Comparison of ENCODE assay signal across 8 cellular contexts in genomic region chr2:197804049-197804757, GRCh38. TPM values are rescaled to one million over a fixed set of nuclear protein-coding genes. Genes with fewer than 3 reads are reported as not detected.
DNase-seq lines count a peak whose midpoint lies in the region; ATAC-seq and TF ChIP-seq lines count a peak whose summit lies in the region.

PLCL1 (plus strand) TSS chr2:197804593.

- peak within 1 kb of the TSS; percentile 72 to 86 (median 80) for H3K4me3 ChIP-seq in BLaER1 treated with 17β-estradiol and CSF1 and Interleukin-3, amounts not matched to agents 10 nM and 100 nM
- peak within 1 kb of the TSS; percentile 54 for H3K4me3 ChIP-seq in ectodermal cell (ENCODE audit: insufficient read depth, low read depth, low read length)
- H3K4me3 ChIP-seq in lower lobe of right lung: peak within 1 kb of the TSS; percentile 80

- H4K20me1 ChIP-seq in BLaER1 treated with 17β-estradiol and CSF1 and Interleukin-3, amounts not matched to agents 10 nM and 100 nM: peaks cover 0 to 10% (median 0%) of the 10 kb centered on the region in 11 experiments; a peak in 7 of 22 replicates

- peak; percentile 99 for ATAC-seq in GM19438 (IDR thresholded peaks at IDR 0.05; ENCODE audit: low read depth, unreplicated experiment)
- ATAC-seq in HG03558 (IDR thresholded peaks at IDR 0.05; ENCODE audit: extremely low read depth, unreplicated experiment): peak; percentile 100
- peak; percentile 99 for ATAC-seq in lower lobe of right lung

- no peak for TF ChIP-seq CTCF in lower lobe of right lung (IDR thresholded peaks at IDR 0.05)

- 1% methylated on average over 50 of the region's 50 CpGs for WGBS in ectodermal cell, 2 experiments

- DNase-seq in NCI-H774 (lab: John Stamatoyannopoulos, UW) (peak; percentile 94), lower lobe of right lung (peak; percentile 95)
- peak; percentile 70 to 77 for DNase-seq in activated CD8-positive, alpha-beta memory T cell treated with anti-CD3 and anti-CD28 coated beads for 1 hour (ENCODE audit: extremely low read depth in 1 of 2, low read depth in 1 of 2)
- DNase-seq in stimulated activated CD4-positive, alpha-beta T cell treated with anti-CD3 and anti-CD28 coated beads, Interleukin-4, amount 100 ng/mL, for 48 hours (ENCODE audit: low read depth in 2 of 2): peak; percentile 73 to 90

- intact Hi-C loops in lower lobe of right lung (cut with DNase I): no loop called here

- peak within 1 kb of the TSS; percentile 94 to 100 (median 96) for H3K4me2 ChIP-seq in BLaER1 treated with 17β-estradiol and CSF1 and Interleukin-3, amounts not matched to agents 10 nM and 100 nM

- peak within 1 kb of the TSS; percentile 52 to 76 (median 71); a peak in 21 of 22 replicates for H3K9ac ChIP-seq in BLaER1 treated with 17β-estradiol and CSF1 and Interleukin-3, amounts not matched to agents 10 nM and 100 nM

- peak within 1 kb of the TSS in 2 of 11 experiments; percentile 43 to 54; a peak in 5 of 22 replicates for H3K27ac ChIP-seq in BLaER1 treated with 17β-estradiol and CSF1 and Interleukin-3, amounts not matched to agents 10 nM and 100 nM
- H3K27ac ChIP-seq in ectodermal cell (ENCODE audit: insufficient read depth, low read depth, low read length, poor library complexity, severe bottlenecking): no peak within 1 kb of the TSS
- peak within 1 kb of the TSS; percentile 69 for H3K27ac ChIP-seq in lower lobe of right lung

- no peaks in the 10 kb centered on the region for H3K36me3 ChIP-seq in BLaER1 treated with 17β-estradiol and CSF1 and Interleukin-3, amounts not matched to agents 10 nM and 100 nM
- H3K36me3 ChIP-seq in ectodermal cell (ENCODE audit: control insufficient read depth, insufficient read depth, low read length) (no peaks in the 10 kb centered on the region), lower lobe of right lung (no peaks in the 10 kb centered on the region)

- H3K4me1 ChIP-seq in BLaER1 treated with 17β-estradiol and CSF1 and Interleukin-3, amounts not matched to agents 10 nM and 100 nM: peaks cover 6 to 23% (median 11%) of the 10 kb centered on the region in 10 experiments; a peak in 18 of 20 replicates
- H3K4me1 ChIP-seq in ectodermal cell (ENCODE audit: control insufficient read depth, insufficient read depth, low read length): peaks cover 5% of the 10 kb centered on the region
- peaks cover 26% of the 10 kb centered on the region for H3K4me1 ChIP-seq in lower lobe of right lung

- no peaks in the 10 kb centered on the region for H3K9me3 ChIP-seq in BLaER1 treated with 17β-estradiol and CSF1 and Interleukin-3, amounts not matched to agents 10 nM and 100 nM (replicated peaks in 1 of 11)
- no peaks in the 10 kb centered on the region for H3K9me3 ChIP-seq in ectodermal cell (ENCODE audit: control insufficient read depth, low read length)
- no peaks in the 10 kb centered on the region for H3K9me3 ChIP-seq in lower lobe of right lung

- peaks cover 39 to 52% (median 48%) of the 10 kb centered on the region in 11 experiments for H3K27me3 ChIP-seq in BLaER1 treated with 17β-estradiol and CSF1 and Interleukin-3, amounts not matched to agents 10 nM and 100 nM
- peaks cover 46% of the 10 kb centered on the region for H3K27me3 ChIP-seq in ectodermal cell (ENCODE audit: control insufficient read depth, insufficient read depth, low read length, poor library complexity, severe bottlenecking)
- no peaks in the 10 kb centered on the region for H3K27me3 ChIP-seq in lower lobe of right lung (ENCODE audit: low read depth)

RNA-seq across cellular contexts. Expression of gene PLCL1, which starts in this region (rescaled TPM):
- polyA plus RNA-seq in ectodermal cell (2013, experiment 1 of 4): 0.15 TPM
- 0.04 TPM for polyA plus RNA-seq in ectodermal cell (2013, experiment 2 of 4)
- polyA plus RNA-seq in ectodermal cell (2013, experiment 3 of 4): 0.11 TPM
- polyA plus RNA-seq in ectodermal cell (2013, experiment 4 of 4): 0.24 TPM
- 6.3 TPM for total RNA-seq in lower lobe of right lung
